ENCODE assay signal across 8 cellular contexts in the genomic region with DNA sequence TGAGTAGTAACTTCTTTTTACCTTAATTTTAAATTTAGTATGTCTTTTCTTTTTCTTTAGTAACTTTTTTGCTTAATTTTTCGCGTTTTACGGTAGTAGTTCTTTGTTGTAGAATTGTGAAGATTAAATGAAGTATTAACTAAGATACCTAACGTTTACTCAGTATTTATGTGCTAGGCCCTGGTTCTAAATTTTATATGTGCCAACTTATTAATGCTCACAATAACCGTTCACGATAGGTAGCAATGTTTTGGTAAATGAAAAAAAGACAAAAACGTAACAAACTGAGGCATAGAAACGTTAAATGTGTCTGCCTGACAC. TPM values are rescaled to one million over a fixed set of nuclear protein-coding genes. Genes with fewer than 3 reads are reported as not detected.
DNase-seq lines count a peak whose midpoint lies in the region; ATAC-seq and TF ChIP-seq lines count a peak whose summit lies in the region.

No MANE protein-coding gene starts in this region.

- H3K27ac ChIP-seq in thoracic aorta, result peak overlapping the region in 1 of 2 donors; percentile 54

- H3K4me3 Mint-ChIP-seq in activated CD4-positive, alpha-beta T cell treated with anti-CD3 and anti-CD28 coated beads for 36 hours, result peak overlapping the region; percentile 91

- CTCF ChIA-PET in activated CD4-positive, alpha-beta T cell treated with anti-CD3 and anti-CD28 coated beads for 36 hours (lab: Charles Lee), result interaction anchor here (0.6 kb wide), 1 partner anchor 1769 kb away, joined by 5 read pairs; no protein-coding TSS in a partner anchor

- peaks cover 25% of the 10 kb centered on the region for H3K4me1 ChIP-seq in adipocyte (ENCODE audit: control insufficient read depth, insufficient read depth, low read length)
- H3K4me1 ChIP-seq in thoracic aorta (ENCODE audit: control insufficient read depth in 1 of 2, low read depth in 2 of 2), result peaks cover 12 to 24% of the 10 kb centered on the region in 2 donors

- peak overlapping the region; percentile 93 for H3K4me3 ChIP-seq in adipocyte (ENCODE audit: low read length)
- H3K4me3 ChIP-seq in thoracic aorta, result peak overlapping the region; percentile 79

- no peak for DNase-seq in activated CD4-positive, alpha-beta T cell treated with anti-CD3 and anti-CD28 coated beads for 36 hours
- no peak for DNase-seq in activated CD4-positive, alpha-beta T cell treated with anti-CD3 and anti-CD28 coated beads for 1 hour
- DNase-seq in adipocyte (ENCODE audit: low read depth) (no peak), left kidney (ENCODE audit: low read depth, low spot score) (peak; percentile 4), thoracic aorta (ENCODE audit: low spot score) (no peak), NCI-H2227 (lab: John Stamatoyannopoulos, UW; ENCODE audit: unreplicated experiment) (no peak), NCI-H1930 (lab: John Stamatoyannopoulos, UW) (no peak)

- H3K27me3 ChIP-seq in adipocyte (replicated peaks; ENCODE audit: control insufficient read depth, insufficient read depth, low read length), result no peaks in the 10 kb centered on the region
- H3K27me3 ChIP-seq in thoracic aorta (replicated peaks; ENCODE audit: insufficient read depth), result no peaks in the 10 kb centered on the region

- ATAC-seq in activated CD4-positive, alpha-beta T cell treated with anti-CD3 and anti-CD28 coated beads for 36 hours, result no peak
- ATAC-seq in thoracic aorta (ENCODE audit: insufficient number of reproducible peaks, low FRiP score, low read depth), result no peak
- ATAC-seq in GM21825 (IDR thresholded peaks at IDR 0.05; ENCODE audit: unreplicated experiment), result no peak

- H3K36me3 ChIP-seq in adipocyte (ENCODE audit: control insufficient read depth, insufficient read depth, low read length, severe bottlenecking), result peaks cover 38% of the 10 kb centered on the region
- H3K36me3 ChIP-seq in thoracic aorta, result peaks cover 12% of the 10 kb centered on the region

- H3K9ac ChIP-seq in adipocyte (ENCODE audit: low read length), result peak overlapping the region; percentile 91

- POLR2A ChIA-PET in activated CD4-positive, alpha-beta T cell treated with anti-CD3 and anti-CD28 coated beads for 36 hours (lab: Charles Lee), result no interaction called here

- no peaks in the 10 kb centered on the region for H3K27me3 Mint-ChIP-seq in activated CD4-positive, alpha-beta T cell treated with anti-CD3 and anti-CD28 coated beads for 36 hours

- no peaks in the 10 kb centered on the region for H3K9me3 Mint-ChIP-seq in activated CD4-positive, alpha-beta T cell treated with anti-CD3 and anti-CD28 coated beads for 36 hours (ENCODE audit: low read depth)

- intact Hi-C loops in activated CD4-positive, alpha-beta T cell treated with anti-CD3 and anti-CD28 coated beads for 36 hours (cut with DNase I, micrococcal nuclease), result loop anchor here (1.0 to 10.0 kb wide), 6 partner anchors 1207 to 1818 kb away; a partner anchor contains a TSS

- no peaks in the 10 kb centered on the region for H3K9me3 ChIP-seq in adipocyte (ENCODE audit: control insufficient read depth, low read length)
- no peaks in the 10 kb centered on the region for H3K9me3 ChIP-seq in thoracic aorta

- peaks cover 36% of the 10 kb centered on the region for H3K36me3 Mint-ChIP-seq in activated CD4-positive, alpha-beta T cell treated with anti-CD3 and anti-CD28 coated beads for 36 hours (ENCODE audit: low read depth)

- TF ChIP-seq CTCF in thoracic aorta (IDR thresholded peaks at IDR 0.05), result no peak

- H3K27ac Mint-ChIP-seq in activated CD4-positive, alpha-beta T cell treated with anti-CD3 and anti-CD28 coated beads for 36 hours, result peak overlapping the region; percentile 98

- peaks cover 30% of the 10 kb centered on the region for H3K4me1 Mint-ChIP-seq in activated CD4-positive, alpha-beta T cell treated with anti-CD3 and anti-CD28 coated beads for 36 hours

RNA-seq across cellular contexts. Expression of a gene that starts 1.2 kb away (rescaled TPM):
- total RNA-seq in activated CD4-positive, alpha-beta T cell treated with anti-CD3 and anti-CD28 coated beads for 36 hours, result 10 to 100 TPM; 59.7 to 73.3 TPM
- 10 to 100 TPM; 48.6 to 68.0 TPM for total RNA-seq in thoracic aorta
